25 cellular contexts compared by ENCODE assay signal in genomic region chr1:5988596-5989285, GRCh38.
"Had no signal": no experiment of that assay in that cellular context is flagged by ENCODE, and none has a peak within 500 bp of the region (broad histone marks: within the 10 kb centered on the region; RNA-seq: fewer than 3 reads in every experiment).

No MANE protein-coding gene starts in this region.

- H3K27me3 ChIP-seq: colonic mucosa, dorsolateral prefrontal cortex, pancreas, sigmoid colon had no signal

- H3K9me3 ChIP-seq: colonic mucosa, pancreas, sigmoid colon, upper lobe of left lung had no signal

- H3K4me2 ChIP-seq: smooth muscle cell had no signal

- DNase-seq: activated CD4-positive, alpha-beta memory T cell treated with anti-CD3 and anti-CD28 coated beads, Interleukin-2, amount 10 ng/mL, durations not matched to agents 7 days and 5 days; activated CD4-positive, alpha-beta T cell treated with anti-CD3 and anti-CD28 coated beads, Interleukin-2, amount 10 ng/mL, durations not matched to agents 24 days and 14 days; colonic mucosa; effector memory CD8-positive, alpha-beta T cell; foreskin melanocyte; glutamatergic neuron; hippocampal formation; mesendoderm; naive B cell; sigmoid colon; stimulated activated CD4-positive, alpha-beta T cell treated with anti-CD3 and anti-CD28 coated beads, Interleukin-2, amount 100 ng/mL, for 48 hours; stimulated activated naive CD4-positive, alpha-beta T cell treated with Interleukin-2 at 50 U/mL for 16 hours; upper lobe of left lung had no signal

- H3K36me3 ChIP-seq: colonic mucosa had no signal

- FAIRE-seq: astrocyte, endothelial cell of umbilical vein, pancreas had no signal

- H3K36me3 Mint-ChIP-seq: naive B cell had no signal

- H3K27me3 Mint-ChIP-seq: activated CD4-positive, alpha-beta memory T cell treated with anti-CD3 and anti-CD28 coated beads, Interleukin-2, amount 10 ng/mL, durations not matched to agents 7 days and 5 days; activated CD4-positive, alpha-beta T cell treated with anti-CD3 and anti-CD28 coated beads, Interleukin-2, amount 10 ng/mL, durations not matched to agents 24 days and 14 days; central memory CD8-positive, alpha-beta T cell; effector memory CD8-positive, alpha-beta T cell; naive B cell had no signal

- H3K27ac Mint-ChIP-seq: activated CD4-positive, alpha-beta memory T cell treated with anti-CD3 and anti-CD28 coated beads, Interleukin-2, amount 10 ng/mL, durations not matched to agents 7 days and 5 days; activated CD4-positive, alpha-beta T cell treated with anti-CD3 and anti-CD28 coated beads, Interleukin-2, amount 10 ng/mL, durations not matched to agents 24 days and 14 days; activated naive CD4-positive, alpha-beta T cell treated with anti-CD3 and anti-CD28 coated beads, Interleukin-2, amount 50 U/mL, for 72 hours; activated T-helper 1 cell treated with anti-CD3 and anti-CD28 coated beads, Interleukin-12 subunit alpha, Interleukin-12 subunit beta, Interleukin-2, Interleukin-4 antibody, amounts not matched to agents 30 ng/mL and 10 ng/mL and 1 ng/mL, durations not matched to agents 14 hours and 24 hours and 36 hours; effector memory CD8-positive, alpha-beta T cell had no signal

- H3K9me3 Mint-ChIP-seq: activated CD4-positive, alpha-beta memory T cell treated with anti-CD3 and anti-CD28 coated beads, Interleukin-2, amount 10 ng/mL, durations not matched to agents 7 days and 5 days; activated CD4-positive, alpha-beta T cell treated with anti-CD3 and anti-CD28 coated beads, Interleukin-2, amount 10 ng/mL, durations not matched to agents 24 days and 14 days; activated naive CD4-positive, alpha-beta T cell treated with anti-CD3 and anti-CD28 coated beads, Interleukin-2, amount 50 U/mL, for 72 hours; activated T-helper 1 cell treated with anti-CD3 and anti-CD28 coated beads, Interleukin-12 subunit alpha, Interleukin-12 subunit beta, Interleukin-2, Interleukin-4 antibody, amounts not matched to agents 30 ng/mL and 10 ng/mL and 1 ng/mL, durations not matched to agents 14 hours and 24 hours and 36 hours; central memory CD8-positive, alpha-beta T cell; effector memory CD8-positive, alpha-beta T cell; naive B cell had no signal

- ATAC-seq: activated CD4-positive, CD25-positive, alpha-beta regulatory T cell treated with anti-CD3 and anti-CD28 coated beads, Interleukin-2, amount 50 U/mL, for 24 hours; activated naive CD4-positive, alpha-beta T cell treated with anti-CD3 and anti-CD28 coated beads, Interleukin-2, amount 50 U/mL, for 72 hours; effector memory CD8-positive, alpha-beta T cell; esophagus mucosa; pancreas; SK-N-SH treated with all-trans-retinoic acid at 6 μM for 48 hours had no signal

- H3K4me3 Mint-ChIP-seq: activated CD4-positive, alpha-beta memory T cell treated with anti-CD3 and anti-CD28 coated beads, Interleukin-2, amount 10 ng/mL, durations not matched to agents 7 days and 5 days; activated CD4-positive, alpha-beta T cell treated with anti-CD3 and anti-CD28 coated beads, Interleukin-2, amount 10 ng/mL, durations not matched to agents 24 days and 14 days; activated T-helper 1 cell treated with anti-CD3 and anti-CD28 coated beads, Interleukin-12 subunit alpha, Interleukin-12 subunit beta, Interleukin-2, Interleukin-4 antibody, amounts not matched to agents 30 ng/mL and 10 ng/mL and 1 ng/mL, durations not matched to agents 14 hours and 24 hours and 36 hours; central memory CD8-positive, alpha-beta T cell; effector memory CD8-positive, alpha-beta T cell had no signal

- H3K27ac ChIP-seq: colonic mucosa, pancreas, sigmoid colon, upper lobe of left lung, VCaP had no signal

- H3K4me3 ChIP-seq: colonic mucosa, pancreas, sigmoid colon, smooth muscle cell, upper lobe of left lung had no signal
